8 cellular contexts compared by ENCODE assay signal in genomic region chr2:98936133-98936916, GRCh38. TPM values are rescaled to one million over a fixed set of nuclear protein-coding genes. Genes with fewer than 3 reads are reported as not detected.
DNase-seq lines count a peak whose midpoint lies in the region; ATAC-seq, FAIRE-seq and TF ChIP-seq lines count a peak whose summit lies in the region.

Gene CRACDL (minus strand): TSS chr2:98936225. CDS start chr2:98846800, 89,425 bp downstream.

- H3K4me2 ChIP-seq in parathyroid adenoma (ENCODE audit: low read length): peak within 1 kb of the TSS; percentile 78

- H3K27ac ChIP-seq in cardiac muscle cell (no peak within 1 kb of the TSS), parathyroid adenoma (no peak within 1 kb of the TSS)

- H3K27me3 ChIP-seq in cardiac muscle cell: peaks cover 78% of the 10 kb centered on the region
- no peaks in the 10 kb centered on the region for H3K27me3 ChIP-seq in parathyroid adenoma (ENCODE audit: control insufficient read depth, insufficient read depth, low read length)

- H3K4me3 ChIP-seq in cardiac muscle cell (peak within 1 kb of the TSS; percentile 39), parathyroid adenoma (ENCODE audit: low read depth, low read length) (peak within 1 kb of the TSS; percentile 52)

- no peak for TF ChIP-seq CTCF in cardiac muscle cell (IDR thresholded peaks at IDR 0.05; ENCODE audit: low read depth, low read length)
- TF ChIP-seq CTCF in parathyroid adenoma (IDR thresholded peaks at IDR 0.05): no peak

- H3K9me3 ChIP-seq in cardiac muscle cell (ENCODE audit: low read depth) (no peaks in the 10 kb centered on the region), parathyroid adenoma (ENCODE audit: control insufficient read depth, low read length) (no peaks in the 10 kb centered on the region)

- H3K79me2 ChIP-seq in parathyroid adenoma: no peaks in the 10 kb centered on the region

- no peak for ATAC-seq in GM21529 (IDR thresholded peaks at IDR 0.05; ENCODE audit: unreplicated experiment)

- H3K36me3 ChIP-seq in cardiac muscle cell (no peaks in the 10 kb centered on the region), parathyroid adenoma (ENCODE audit: control insufficient read depth, insufficient read depth, low read length) (no peaks in the 10 kb centered on the region)

- H3K4me1 ChIP-seq in cardiac muscle cell (ENCODE audit: low read depth): no peaks in the 10 kb centered on the region
- peaks cover 4% of the 10 kb centered on the region for H3K4me1 ChIP-seq in parathyroid adenoma

- TF ChIP-seq POLR2A in H54 (IDR thresholded peaks at IDR 0.05; ENCODE audit: low read depth, low read length): no peak

- no peak within 1 kb of the TSS for H3K9ac ChIP-seq in parathyroid adenoma

- FAIRE-seq in H54 (lab: Jason Lieb, UNC): no peak

- peak within 1 kb of the TSS; percentile 84 for H2AFZ ChIP-seq in parathyroid adenoma

- peak; percentile 24 for DNase-seq in stimulated activated CD4-positive, alpha-beta T cell treated with anti-CD3 and anti-CD28 coated beads, Interleukin-12 subunit alpha, Interleukin-12 subunit beta, amount 100 ng/mL, for 4 hours
- no peak for DNase-seq in stimulated activated CD4-positive, alpha-beta T cell treated with anti-CD3 and anti-CD28 coated beads, Interleukin-2, amount 100 ng/mL, for 48 hours
- DNase-seq in activated T-cell treated with anti-CD3 and anti-CD28 coated beads for 48 hours (ENCODE audit: low read depth) (peak; percentile 18), cardiac muscle cell (ENCODE audit: low read depth in 1 of 2, low spot score in 1 of 2) (peak; percentile 27 to 73), pons (ENCODE audit: low spot score) (no peak), H54 (ENCODE audit: insufficient read length, low spot score) (no peak)

RNA-seq across cellular contexts. Expression of gene CRACDL, which starts in this region (rescaled TPM):
- 0.04 and 0.06 TPM in 2 replicates for total RNA-seq in cardiac muscle cell
- polyA plus RNA-seq in cardiac muscle cell: 0.32 TPM in 1 of 2 replicates, not detected in the other

Comparison
In these comparisons a context has a peak if more than half of its experiments do, and no peak if none do; other contexts are left out.
1. DNase-seq: peak in stimulated activated CD4-positive, alpha-beta T cell treated with anti-CD3 and anti-CD28 coated beads, Interleukin-12 subunit alpha, Interleukin-12 subunit beta, amount 100 ng/mL, for 4 hours (single experiment) and activated T-cell treated with anti-CD3 and anti-CD28 coated beads for 48 hours (single experiment); none in stimulated activated CD4-positive, alpha-beta T cell treated with anti-CD3 and anti-CD28 coated beads, Interleukin-2, amount 100 ng/mL, for 48 hours (0 of 2), pons (single experiment) and H54 (single experiment).
2. Peak in DNase-seq and H3K4me3 ChIP-seq in cardiac muscle cell; RNA of the gene not detected or under 1 TPM.